19 cellular contexts compared by ENCODE assay signal in genomic region chr15:45604321-45604720, GRCh38. TPM values are rescaled to one million over a fixed set of nuclear protein-coding genes. Genes with fewer than 3 reads are reported as not detected.
DNase-seq lines count a peak whose midpoint lies in the region; ATAC-seq and TF ChIP-seq lines count a peak whose summit lies in the region.
"Had no signal": no experiment of that assay in that cellular context is flagged by ENCODE, and none has a peak within 500 bp of the region (broad histone marks: within the 10 kb centered on the region; RNA-seq: fewer than 3 reads in every experiment).

No MANE protein-coding gene starts in this region.

- no peaks in the 10 kb centered on the region for H3K9me2 ChIP-seq in OCI-LY7 (ENCODE audit: insufficient read depth, low read length)

- TF ChIP-seq CTCF in OCI-LY7 (conservative IDR thresholded peaks at IDR 0.05; ENCODE audit: low read length) (no peak), upper lobe of right lung (IDR thresholded peaks at IDR 0.05) (no peak), colonic mucosa (IDR thresholded peaks at IDR 0.05) (no peak)

- H3K36me3 ChIP-seq in OCI-LY7 (ENCODE audit: insufficient read depth, low read length) (peaks cover 74% of the 10 kb centered on the region), upper lobe of right lung (peaks cover 40% of the 10 kb centered on the region), colonic mucosa (no peaks in the 10 kb centered on the region)

- peaks cover 12% of the 10 kb centered on the region for H3K4me1 Mint-ChIP-seq in activated naive CD4-positive, alpha-beta T cell treated with anti-CD3 and anti-CD28 coated beads, Interleukin-2, amount 50 U/mL, for 24 hours
- peaks cover 50% of the 10 kb centered on the region for H3K4me1 Mint-ChIP-seq in dendritic cell treated with granulocyte-macrophage colony-stimulating factor and Interleukin-4, amounts not matched to agents 40 ng/mL and 50 ng/mL, for 4 days (ENCODE audit: low read depth)
- H3K4me1 Mint-ChIP-seq: neural progenitor cell had no signal

- peaks cover 41% of the 10 kb centered on the region; the same call in 1 of the 2 replicates for H3K79me2 ChIP-seq in OCI-LY7 (ENCODE audit: insufficient read depth, low read depth, low read length)

- DNase-seq in activated naive CD4-positive, alpha-beta T cell treated with Interleukin-2 at 50 U/mL for 16 hours: no peak
- peak; percentile 35 for DNase-seq in OCI-LY7 (ENCODE audit: low spot score)
- DNase-seq in upper lobe of right lung: no peak
- DNase-seq in iPS-NIHi7 (ENCODE audit: extremely low spot score): no peak
- no peak for DNase-seq in colonic mucosa
- DNase-seq: activated CD4-positive, alpha-beta T cell treated with anti-CD3 and anti-CD28 coated beads, Interleukin-2, amount 50 U/mL, for 48 hours; aorta; CD8-positive, alpha-beta memory T cell; DMS79 treated with DMSO at 0.1 percent for 48 hours; HCEC 1CT; NCI-H1694; PC-9; stimulated activated CD4-positive, alpha-beta T cell treated with anti-CD3 and anti-CD28 coated beads, Interleukin-15, amount 100 ng/mL, for 24 hours had no signal

- POLR2A ChIA-PET in OCI-LY7 (lab: Charles Lee): interaction anchor here (0.5 to 3.4 kb wide), 4 partner anchors 10 to 186 kb away, joined by 3 to 25 read pairs (median 10); no protein-coding TSS in a partner anchor

- H3K4me1 ChIP-seq in OCI-LY7 (ENCODE audit: insufficient read depth, low read length, poor library complexity, severe bottlenecking) (peaks cover 44% of the 10 kb centered on the region), upper lobe of right lung (no peaks in the 10 kb centered on the region), colonic mucosa (no peaks in the 10 kb centered on the region)
- H3K4me1 ChIP-seq: neural progenitor cell had no signal

- no peak overlapping the region for H2AFZ ChIP-seq in OCI-LY7 (ENCODE audit: low read length)
- H2AFZ ChIP-seq: hepatocyte, neural progenitor cell, PC-9 had no signal

- peak overlapping the region; percentile 49 for H3K4me2 ChIP-seq in OCI-LY7 (ENCODE audit: low read length)
- H3K4me2 ChIP-seq: hepatocyte, neural progenitor cell, PC-9 had no signal

- intact Hi-C loops in OCI-LY7 (cut with micrococcal nuclease; ENCODE audit: unreplicated experiment): no loop called here
- intact Hi-C loops in dendritic cell treated with granulocyte-macrophage colony-stimulating factor and Interleukin-4, amounts not matched to agents 40 ng/mL and 50 ng/mL, for 4 days (cut with micrococcal nuclease): loop anchor here (2.0 kb wide), 1 partner anchor 18 kb away; the partner anchor contains the start of gene BLOC1S6
- intact Hi-C loops in upper lobe of right lung (cut with DNase I): no loop called here
- intact Hi-C loops in colonic mucosa (cut with DNase I): no loop called here

- H3K4me3 ChIP-seq in OCI-LY7 (ENCODE audit: low read depth, low read length, poor library complexity, severe bottlenecking) (peak overlapping the region; percentile 29), upper lobe of right lung (no peak overlapping the region), colonic mucosa (no peak overlapping the region)
- H3K4me3 ChIP-seq: hepatocyte, neural progenitor cell, PC-9 had no signal

- CTCF ChIA-PET in OCI-LY7 (lab: Charles Lee; ENCODE audit: unreplicated experiment): no interaction called here

- BruUV-seq in OCI-LY7 (replicated peaks; lab: Mats Ljungman, UMichigan): no TSS peak

- peak overlapping the region; percentile 19 for H3K27ac Mint-ChIP-seq in activated naive CD4-positive, alpha-beta T cell treated with anti-CD3 and anti-CD28 coated beads, Interleukin-2, amount 50 U/mL, for 24 hours
- peak overlapping the region; percentile 89 for H3K27ac Mint-ChIP-seq in dendritic cell treated with granulocyte-macrophage colony-stimulating factor and Interleukin-4, amounts not matched to agents 40 ng/mL and 50 ng/mL, for 4 days
- H3K27ac Mint-ChIP-seq: activated T-helper 2 cell treated with anti-CD3 and anti-CD28 coated beads, Interferon-gamma antibody, Interleukin-2, Interleukin-4, amounts not matched to agents 10 μg/mL and 5 μg/mL and 100 μg/mL, durations not matched to agents 14 hours and 24 hours and 36 hours; neural progenitor cell had no signal

- H3K36me3 Mint-ChIP-seq in activated naive CD4-positive, alpha-beta T cell treated with anti-CD3 and anti-CD28 coated beads, Interleukin-2, amount 50 U/mL, for 24 hours: peaks cover 1% of the 10 kb centered on the region
- peaks cover 60% of the 10 kb centered on the region for H3K36me3 Mint-ChIP-seq in dendritic cell treated with granulocyte-macrophage colony-stimulating factor and Interleukin-4, amounts not matched to agents 40 ng/mL and 50 ng/mL, for 4 days (ENCODE audit: low read depth)

- H3K27ac ChIP-seq in OCI-LY7 (ENCODE audit: low read depth, low read length, poor library complexity, severe bottlenecking) (peak overlapping the region; percentile 70), upper lobe of right lung (no peak overlapping the region), colonic mucosa (no peak overlapping the region)
- H3K27ac ChIP-seq: hepatocyte, neural progenitor cell, PC-9 had no signal

- ATAC-seq in upper lobe of right lung (peak; percentile 53), HG03432 (IDR thresholded peaks at IDR 0.05; ENCODE audit: unreplicated experiment) (no peak)

- no peaks in the 10 kb centered on the region for H3K9me3 Mint-ChIP-seq in activated naive CD4-positive, alpha-beta T cell treated with anti-CD3 and anti-CD28 coated beads, Interleukin-2, amount 50 U/mL, for 24 hours
- no peaks in the 10 kb centered on the region for H3K9me3 Mint-ChIP-seq in dendritic cell treated with granulocyte-macrophage colony-stimulating factor and Interleukin-4, amounts not matched to agents 40 ng/mL and 50 ng/mL, for 4 days
- H3K9me3 Mint-ChIP-seq: activated T-helper 2 cell treated with anti-CD3 and anti-CD28 coated beads, Interferon-gamma antibody, Interleukin-2, Interleukin-4, amounts not matched to agents 10 μg/mL and 5 μg/mL and 100 μg/mL, durations not matched to agents 14 hours and 24 hours and 36 hours; CD8-positive, alpha-beta memory T cell; neural progenitor cell had no signal

- no peak overlapping the region for H3K4me3 Mint-ChIP-seq in activated naive CD4-positive, alpha-beta T cell treated with anti-CD3 and anti-CD28 coated beads, Interleukin-2, amount 50 U/mL, for 24 hours
- H3K4me3 Mint-ChIP-seq in dendritic cell treated with granulocyte-macrophage colony-stimulating factor and Interleukin-4, amounts not matched to agents 40 ng/mL and 50 ng/mL, for 4 days: peak overlapping the region; percentile 53
- H3K4me3 Mint-ChIP-seq: CD8-positive, alpha-beta memory T cell; neural progenitor cell had no signal

- H3K27me3 Mint-ChIP-seq in activated naive CD4-positive, alpha-beta T cell treated with anti-CD3 and anti-CD28 coated beads, Interleukin-2, amount 50 U/mL, for 24 hours: no peaks in the 10 kb centered on the region
- no peaks in the 10 kb centered on the region for H3K27me3 Mint-ChIP-seq in dendritic cell treated with granulocyte-macrophage colony-stimulating factor and Interleukin-4, amounts not matched to agents 40 ng/mL and 50 ng/mL, for 4 days
- H3K27me3 Mint-ChIP-seq: CD8-positive, alpha-beta memory T cell had no signal

- H3K27me3 ChIP-seq in upper lobe of right lung: no peaks in the 10 kb centered on the region
- H3K27me3 ChIP-seq in colonic mucosa: no peaks in the 10 kb centered on the region
- H3K27me3 ChIP-seq: hepatocyte, neural progenitor cell had no signal

- H4K20me1 ChIP-seq in OCI-LY7 (ENCODE audit: insufficient read depth, low read length): no peaks in the 10 kb centered on the region

- no peak overlapping the region for H3K9ac ChIP-seq in colonic mucosa (ENCODE audit: low read depth in 2 of 2, low read length in 2 of 2)
- H3K9ac ChIP-seq: neural progenitor cell had no signal

- H3K9me3 ChIP-seq in OCI-LY7 (ENCODE audit: low read length): peaks cover 9% of the 10 kb centered on the region; the same call in 1 of the 2 replicates
- no peaks in the 10 kb centered on the region for H3K9me3 ChIP-seq in upper lobe of right lung
- H3K9me3 ChIP-seq in colonic mucosa: no peaks in the 10 kb centered on the region

RNA-seq across cellular contexts. Expression of gene BLOC1S6, which starts 17.1 kb away (rescaled TPM):
- total RNA-seq in OCI-LY7 (2014; rRNA removed; shearing (Covaris generic)): 50.2 and 74.7 TPM in 2 replicates
- total RNA-seq in OCI-LY7 (2022) (79.0 and 85.1 TPM in 2 replicates), upper lobe of right lung (40.9 TPM), colonic mucosa (10 to 100 TPM; 28.3 to 31.9 TPM)

RNA-seq across cellular contexts. Expression of gene SQOR, which starts 30.5 kb away (rescaled TPM):
- total RNA-seq in OCI-LY7 (2014; rRNA removed; shearing (Covaris generic)): 0.23 and 1.8 TPM in 2 replicates
- total RNA-seq in OCI-LY7 (2022) (0.42 and 0.89 TPM in 2 replicates), upper lobe of right lung (103 TPM), colonic mucosa (100 to 1,000 TPM; 308 to 500 TPM)

Comparison
In these comparisons a context has a peak if more than half of its experiments do, and no peak if none do; other contexts are left out.
1. RNA of gene SQOR, which starts 30.5 kb away (total RNA-seq): 308 to 500 TPM in colonic mucosa and 103 TPM in upper lobe of right lung (single experiment); 0.23 to 1.8 TPM in OCI-LY7; every median in the first group is over 10 times any median in the second.